ENCODE assay signal across 8 cellular contexts in the genomic region with DNA sequence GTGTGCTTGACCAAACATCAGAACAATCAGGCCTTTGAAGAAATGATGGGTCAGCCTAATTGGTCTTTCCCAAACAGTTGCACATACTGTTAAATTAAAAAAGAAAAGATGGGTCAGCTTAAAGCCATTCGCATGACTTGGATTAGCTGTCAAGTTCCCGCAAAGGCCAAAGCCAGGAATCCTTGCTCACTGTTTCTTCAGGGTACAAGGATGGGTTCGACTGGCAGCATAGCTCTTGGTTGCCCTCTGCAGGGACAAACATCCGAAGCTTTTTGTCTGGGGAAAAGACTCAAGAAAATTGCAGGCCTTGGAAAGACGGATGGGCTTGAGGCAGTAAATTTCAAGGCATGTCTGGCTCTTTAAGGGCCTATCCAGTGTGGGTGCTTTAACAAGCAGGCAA.
DNase-seq lines count a peak whose midpoint lies in the region; ATAC-seq and TF ChIP-seq lines count a peak whose summit lies in the region.

No MANE protein-coding gene starts in this region.

- H3K27me3 ChIP-seq in OCI-LY3 (ENCODE audit: low read depth, low read length) = no peaks in the 10 kb centered on the region

- no peak for ATAC-seq in omental fat pad (ENCODE audit: low FRiP score)

- DNase-seq in fibroblast of villous mesenchyme (ENCODE audit: low read depth) (peak; percentile 52), pons (ENCODE audit: low spot score) (peak; percentile 80), HCEC 1CT (no peak), NCI-H128 (lab: John Stamatoyannopoulos, UW; ENCODE audit: unreplicated experiment) (no peak), omental fat pad (ENCODE audit: low spot score) (no peak)
- DNase-seq in activated CD4-positive, alpha-beta memory T cell treated with anti-CD3 and anti-CD28 coated beads, Interleukin-2, amount 10 ng/mL, durations not matched to agents 7 days and 5 days = no peak

- H3K9ac ChIP-seq in OCI-LY3 (ENCODE audit: low read length) = no peak overlapping the region

- no peak overlapping the region for H3K4me3 ChIP-seq in OCI-LY3 (ENCODE audit: low read length)
- H3K4me3 ChIP-seq in fibroblast of villous mesenchyme (ENCODE audit: low read depth, low read length) = no peak overlapping the region

- POLR2A ChIA-PET in activated CD4-positive, alpha-beta memory T cell treated with anti-CD3 and anti-CD28 coated beads, Interleukin-2, amount 10 ng/mL, durations not matched to agents 7 days and 5 days (lab: Charles Lee) = no interaction called here

- H3K9me3 ChIP-seq in OCI-LY3 (ENCODE audit: insufficient read depth, low read length) = no peaks in the 10 kb centered on the region

- no peak overlapping the region for H3K4me2 ChIP-seq in OCI-LY3 (ENCODE audit: low read length)

- H3K36me3 Mint-ChIP-seq in activated CD4-positive, alpha-beta memory T cell treated with anti-CD3 and anti-CD28 coated beads, Interleukin-2, amount 10 ng/mL, durations not matched to agents 7 days and 5 days (ENCODE audit: low read depth) = no peaks in the 10 kb centered on the region

- no peaks in the 10 kb centered on the region for H3K36me3 ChIP-seq in OCI-LY3 (replicated peaks; ENCODE audit: low read depth, low read length)

- no peaks in the 10 kb centered on the region for H4K20me1 ChIP-seq in OCI-LY3 (ENCODE audit: insufficient read depth, low read length)

- CTCF ChIA-PET in activated CD4-positive, alpha-beta memory T cell treated with anti-CD3 and anti-CD28 coated beads, Interleukin-2, amount 10 ng/mL, durations not matched to agents 7 days and 5 days (lab: Charles Lee) = no interaction called here

- H3K79me2 ChIP-seq in OCI-LY3 (ENCODE audit: low read length) = no peaks in the 10 kb centered on the region

- peaks cover 21% of the 10 kb centered on the region for H3K9me3 Mint-ChIP-seq in activated CD4-positive, alpha-beta memory T cell treated with anti-CD3 and anti-CD28 coated beads, Interleukin-2, amount 10 ng/mL, durations not matched to agents 7 days and 5 days

- no peaks in the 10 kb centered on the region for H3K27me3 Mint-ChIP-seq in activated CD4-positive, alpha-beta memory T cell treated with anti-CD3 and anti-CD28 coated beads, Interleukin-2, amount 10 ng/mL, durations not matched to agents 7 days and 5 days

- no peaks in the 10 kb centered on the region for H3K4me1 Mint-ChIP-seq in activated CD4-positive, alpha-beta memory T cell treated with anti-CD3 and anti-CD28 coated beads, Interleukin-2, amount 10 ng/mL, durations not matched to agents 7 days and 5 days

- H2AFZ ChIP-seq in OCI-LY3 (ENCODE audit: low read depth, low read length) = no peak overlapping the region

- H3K4me3 Mint-ChIP-seq in activated CD4-positive, alpha-beta memory T cell treated with anti-CD3 and anti-CD28 coated beads, Interleukin-2, amount 10 ng/mL, durations not matched to agents 7 days and 5 days = no peak overlapping the region

- H3K27ac Mint-ChIP-seq in activated CD4-positive, alpha-beta memory T cell treated with anti-CD3 and anti-CD28 coated beads, Interleukin-2, amount 10 ng/mL, durations not matched to agents 7 days and 5 days = no peak overlapping the region

- TF ChIP-seq CTCF in GM12874 (IDR thresholded peaks at IDR 0.05; ENCODE audit: insufficient read depth, low read depth, low read length) = 0 out of 2 replicates have a peak, but pooled peaks have one; percentile 19
- peak; percentile 41; the same call in 1 of the 2 replicates for TF ChIP-seq CTCF in OCI-LY3 (IDR thresholded peaks at IDR 0.05; ENCODE audit: low read depth, low read length)
- peak; percentile 61 for TF ChIP-seq CTCF in fibroblast of villous mesenchyme (IDR thresholded peaks at IDR 0.05; ENCODE audit: insufficient read depth, low read depth, low read length)
- no peak for TF ChIP-seq CTCF in omental fat pad (IDR thresholded peaks at IDR 0.05)

- H3K27ac ChIP-seq in OCI-LY3 (ENCODE audit: low read length) = no peak overlapping the region

- H3K4me1 ChIP-seq in OCI-LY3 (ENCODE audit: low read length) = no peaks in the 10 kb centered on the region

Comparison
In these comparisons a context has a peak if more than half of its experiments do, and no peak if none do; other contexts are left out.
1. CTCF ChIP-seq: peak in GM12874 (single experiment), OCI-LY3 (single experiment) and fibroblast of villous mesenchyme (single experiment); none in omental fat pad (0 of 3).
2. DNase-seq: peak in fibroblast of villous mesenchyme (single experiment) and pons (single experiment); none in HCEC 1CT (single experiment), NCI-H128 (single experiment), activated CD4-positive, alpha-beta memory T cell treated with anti-CD3 and anti-CD28 coated beads, Interleukin-2, amount 10 ng/mL, durations not matched to agents 7 days and 5 days (single experiment) and omental fat pad (single experiment).